In the genomic region with DNA sequence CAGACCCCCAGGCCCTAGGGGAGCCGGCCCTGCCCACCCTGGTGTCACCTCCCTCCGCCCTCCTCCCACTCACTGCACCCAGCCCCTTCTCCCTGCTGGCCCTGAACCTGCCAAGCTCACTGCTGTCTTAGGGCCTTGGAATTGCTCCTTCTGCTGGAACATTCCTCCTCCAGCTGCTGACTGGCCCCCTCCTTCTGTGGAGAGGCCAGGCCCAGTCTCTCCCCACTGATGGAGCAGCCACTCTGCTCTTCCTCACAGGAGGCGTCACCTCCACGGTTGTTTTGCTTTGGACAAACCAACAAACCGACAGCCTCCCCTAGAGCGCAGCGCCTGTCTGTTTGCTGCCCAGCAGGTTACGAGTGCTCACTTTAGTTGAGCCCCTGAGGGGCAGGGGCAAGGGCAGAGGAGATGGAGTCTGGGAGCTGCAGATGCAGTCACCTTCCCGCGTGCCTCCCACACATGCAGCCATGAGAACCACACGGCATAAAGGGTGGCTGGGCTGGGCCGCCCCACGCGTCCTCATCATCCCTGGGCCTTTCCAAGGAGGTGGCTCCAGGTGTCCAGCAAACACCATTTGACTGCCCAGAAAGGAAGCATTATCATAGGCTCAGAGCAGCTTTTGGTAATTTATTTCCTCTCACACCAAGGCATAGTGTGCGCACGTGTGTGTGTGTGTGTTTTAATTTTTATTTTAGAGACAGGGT, we compare ENCODE assay signal across 27 cellular contexts. TPM values are rescaled to one million over a fixed set of nuclear protein-coding genes. Genes with fewer than 3 reads are reported as not detected.
"Had no signal": no experiment of that assay in that cellular context is flagged by ENCODE, and none has a peak within 500 bp of the region (broad histone marks: within the 10 kb centered on the region; RNA-seq: fewer than 3 reads in every experiment).

No MANE protein-coding gene starts in this region.

- H3K4me3 ChIP-seq: adrenal gland, ascending aorta, dorsolateral prefrontal cortex, esophagus squamous epithelium, gastrocnemius medialis, mucosa of descending colon, neural progenitor cell, ovary, psoas muscle, right atrium auricular region, stomach, suprapubic skin, transverse colon had no signal

- H3K9ac ChIP-seq: neural progenitor cell had no signal

- H3K4me1 ChIP-seq: adrenal gland, ascending aorta, esophagus squamous epithelium, gastrocnemius medialis, neural progenitor cell, psoas muscle, right atrium auricular region, stomach, suprapubic skin had no signal

- H3K9me3 ChIP-seq: adrenal gland, ascending aorta, esophagus squamous epithelium, gastrocnemius medialis, mucosa of descending colon, ovary, psoas muscle, right atrium auricular region, stomach, suprapubic skin, transverse colon had no signal

- H3K27ac ChIP-seq: adrenal gland, ascending aorta, brain microvascular endothelial cell, dorsolateral prefrontal cortex, esophagus squamous epithelium, gastrocnemius medialis, neural progenitor cell, ovary, psoas muscle, right atrium auricular region, stomach, suprapubic skin, transverse colon had no signal

- H3K36me3 ChIP-seq: neural progenitor cell, ovary had no signal

- DNase-seq: activated CD4-positive, alpha-beta T cell treated with anti-CD3 and anti-CD28 coated beads for 36 hours; activated CD4-positive, alpha-beta T cell treated with anti-CD3 and anti-CD28 coated beads, Interleukin-2, amount 50 U/mL, for 4 hours; activated CD8-positive, alpha-beta memory T cell treated with anti-CD3 and anti-CD28 coated beads for 24 hours; activated CD8-positive, alpha-beta memory T cell treated with anti-CD3 and anti-CD28 coated beads, Interleukin-2, amount 50 U/mL, for 4 hours; activated naive CD4-positive, alpha-beta T cell; activated T-cell treated with anti-CD3 and anti-CD28 coated beads, Interleukin-2, amount 50 U/mL, for 24 hours; brain microvascular endothelial cell; caudate nucleus; dorsolateral prefrontal cortex; esophagus squamous epithelium; gastrocnemius medialis; hypothalamus; left cardiac atrium; mucosa of descending colon; psoas muscle; stimulated activated CD4-positive, alpha-beta T cell treated with anti-CD3 and anti-CD28 coated beads, Interleukin-4, amount 100 ng/mL, for 24 hours; stomach; T-helper 9 cell; transverse colon had no signal

- ATAC-seq: activated CD4-positive, alpha-beta T cell treated with anti-CD3 and anti-CD28 coated beads for 36 hours; gastrocnemius medialis; left cardiac atrium; mucosa of descending colon; psoas muscle; WTC11 had no signal

- H3K27me3 ChIP-seq: adrenal gland, ascending aorta, brain microvascular endothelial cell, dorsolateral prefrontal cortex, esophagus squamous epithelium, gastrocnemius medialis, neural progenitor cell, ovary, right atrium auricular region, stomach, suprapubic skin, transverse colon had no signal

- H3K4me2 ChIP-seq: neural progenitor cell had no signal

- H2AFZ ChIP-seq: neural progenitor cell had no signal

RNA-seq across cellular contexts. Expression of gene OXCT2, which starts 9.4 kb away (rescaled TPM):
- total RNA-seq: ascending aorta; T-helper 1 cell treated with Interleukin-12 subunit alpha and Interleukin-12 subunit beta and Interleukin-4 antibody, amounts not matched to agents 30 ng/mL and 1 ng/mL, for 36 hours had no signal

RNA-seq across cellular contexts. Expression of gene BMP8B, which starts 27.0 kb away (rescaled TPM):
- total RNA-seq: ascending aorta had no signal
